In genomic region chr19:35901055-35901644, GRCh38 we compare ENCODE assay signal across 8 cellular contexts. TPM values are rescaled to one million over a fixed set of nuclear protein-coding genes. Genes with fewer than 3 reads are reported as not detected.
DNase-seq lines count a peak whose midpoint lies in the region; ATAC-seq and TF ChIP-seq lines count a peak whose summit lies in the region.

No MANE protein-coding gene starts in this region.

- peak overlapping the region; percentile 78 to 90 for H4K8ac ChIP-seq in IMR-90 (ENCODE audit: low read depth in 2 of 2, low read length in 2 of 2)

- in situ Hi-C loops in IMR-90 (cut with MboI; ENCODE audit: low sequenced_read_pairs) = no loop called here

- H3K9me1 ChIP-seq in IMR-90 (ENCODE audit: insufficient read depth, low read length) = peaks cover 17% of the 10 kb centered on the region

- H3K9me3 ChIP-seq in BE2C = no peaks in the 10 kb centered on the region
- H3K9me3 ChIP-seq in IMR-90 (ENCODE audit: control insufficient read depth, insufficient read depth, low read length) = no peaks in the 10 kb centered on the region
- H3K9me3 ChIP-seq in mucosa of descending colon = no peaks in the 10 kb centered on the region

- peaks cover 13 to 29% of the 10 kb centered on the region in 2 experiments; a peak in 3 of 4 replicates for H3K79me1 ChIP-seq in IMR-90 (ENCODE audit: low read depth in 1 of 2, low read length in 2 of 2)

- peak overlapping the region; percentile 68; the same call in 1 of the 2 replicates for H3K9ac ChIP-seq in IMR-90 (ENCODE audit: low read depth, low read length)

- H3K36me3 Mint-ChIP-seq in brain = no peaks in the 10 kb centered on the region

- H3K18ac ChIP-seq in IMR-90 (ENCODE audit: low read depth, low read length) = peak overlapping the region; percentile 46

- H3K4me3 ChIP-seq in BE2C (ENCODE audit: low read depth, low read length) (peak overlapping the region; percentile 78), IMR-90 (ENCODE audit: insufficient read depth, low read depth, low read length) (0 out of 2 replicates have a peak overlapping the region, but pooled peaks have one; percentile 79), mucosa of descending colon (no peak overlapping the region)

- 0 out of 3 replicates have a peak overlapping the region, but pooled peaks have one; percentile 81 for H2BK15ac ChIP-seq in IMR-90 (ENCODE audit: low read depth, low read length)

- H3K4ac ChIP-seq in IMR-90 (ENCODE audit: low read depth, low read length) = peak overlapping the region; percentile 93

- peaks cover 47% of the 10 kb centered on the region for H3K27me3 Mint-ChIP-seq in brain

- peak overlapping the region; percentile 93 to 96 (median 94) for H3K4me3 Mint-ChIP-seq in brain

- H4K91ac ChIP-seq in IMR-90 (ENCODE audit: insufficient read depth, low read depth, low read length) = peak overlapping the region; percentile 57

- intact Hi-C loops in IMR-90 (cut with micrococcal nuclease) (no loop called here), mucosa of descending colon (cut with DNase I, micrococcal nuclease) (no loop called here)

- peak overlapping the region; percentile 83 for H2BK120ac ChIP-seq in IMR-90 (ENCODE audit: low read depth, low read length)

- H2BK20ac ChIP-seq in IMR-90 (ENCODE audit: low read depth, low read length) = no peak overlapping the region

- ATAC-seq in IMR-90 (ENCODE audit: low read depth) = peak; percentile 30
- ATAC-seq in mucosa of descending colon = no peak
- no peak for ATAC-seq in esophagus mucosa
- ATAC-seq in HG03135 (IDR thresholded peaks at IDR 0.05; ENCODE audit: unreplicated experiment) = no peak

- peak overlapping the region; percentile 56 for H3K27ac ChIP-seq in IMR-90 (ENCODE audit: insufficient read depth, low read length)

- WGBS in IMR-90 (ENCODE audit: extremely low coverage in 2 of 2, insufficient read length in 1 of 2), 2 experiments = no CpG with 5 or more reads among the region's 2 CpGs

- peaks cover 38% of the 10 kb centered on the region for H3K4me1 Mint-ChIP-seq in brain

- dilution Hi-C loops in IMR-90 (cut with HindIII; ENCODE audit: low sequenced_read_pairs, unreplicated experiment) = no loop called here

- H3K36me3 ChIP-seq in BE2C = peaks cover 18% of the 10 kb centered on the region
- H3K36me3 ChIP-seq in IMR-90 (ENCODE audit: control insufficient read depth, insufficient read depth, low read length) = peaks cover 9% of the 10 kb centered on the region; the same call in 1 of the 2 replicates
- no peaks in the 10 kb centered on the region for H3K36me3 ChIP-seq in mucosa of descending colon (ENCODE audit: low read depth)

- H3K14ac ChIP-seq in IMR-90 (replicated peaks; ENCODE audit: low read depth, low read length) = 0 out of 2 replicates have a peak overlapping the region, but pooled peaks have one; percentile 28

- H2BK5ac ChIP-seq in IMR-90 (ENCODE audit: low read depth, low read length, poor library complexity, severe bottlenecking) = peak overlapping the region; percentile 82

- TF ChIP-seq CTCF in BE2C (IDR thresholded peaks at IDR 0.05; ENCODE audit: low read depth, low read length) (no peak), IMR-90 (conservative IDR thresholded peaks at IDR 0.05; ENCODE audit: low read depth, low read length) (no peak), brain (conservative IDR thresholded peaks at IDR 0.05) (no peak), mucosa of descending colon (IDR thresholded peaks at IDR 0.05) (no peak)

- H3K4me2 ChIP-seq in IMR-90 (ENCODE audit: low read depth, low read length) = peak overlapping the region; percentile 65

- 0 out of 2 replicates have a peak overlapping the region, but pooled peaks have one; percentile 23 for H3K23ac ChIP-seq in IMR-90 (ENCODE audit: low read depth, low read length)

- no TSS peak for BruUV-seq in IMR-90 (replicated peaks; lab: Mats Ljungman, UMichigan)

- no peak overlapping the region for H2AK9ac ChIP-seq in IMR-90 (replicated peaks; ENCODE audit: low read depth, low read length, poor library complexity)

- no peaks in the 10 kb centered on the region for H3K27me3 ChIP-seq in BE2C
- H3K27me3 ChIP-seq in IMR-90 (ENCODE audit: control insufficient read depth, insufficient read depth, low read length) = no peaks in the 10 kb centered on the region

- no peak overlapping the region for H2AFZ ChIP-seq in IMR-90 (replicated peaks; ENCODE audit: low read length, poor library complexity)

- H4K20me1 ChIP-seq in IMR-90 (ENCODE audit: insufficient read depth, low read length) = no peaks in the 10 kb centered on the region

- POLR2A ChIA-PET in IMR-90 (lab: Charles Lee; ENCODE audit: unreplicated experiment) = interaction anchor here (0.5 kb wide), 1 partner anchor 10 kb away, joined by 11 read pairs; no protein-coding TSS in a partner anchor

- peak overlapping the region; percentile 54 for H4K5ac ChIP-seq in IMR-90 (ENCODE audit: low read depth, low read length)

- peaks cover 0 to 9% (median 0%) of the 10 kb centered on the region in 5 experiments for H3K9me3 Mint-ChIP-seq in brain

- CTCF ChIA-PET in IMR-90 (lab: Yijun Ruan, JAX) = no interaction called here

- H2AK5ac ChIP-seq in IMR-90 (ENCODE audit: low read depth, low read length) = peak overlapping the region; percentile 72; the same call in 1 of the 2 replicates

- no peak overlapping the region for H3K56ac ChIP-seq in IMR-90 (ENCODE audit: extremely low read depth, insufficient read depth, low read length)

- TF ChIP-seq POLR2A in IMR-90 (IDR thresholded peaks at IDR 0.05; ENCODE audit: low read depth, low read length) = no peak

- peak overlapping the region in 4 of 5 experiments; percentile 8 to 61 (median 42) for H3K27ac Mint-ChIP-seq in brain

- DNase-seq in BE2C = no peak
- DNase-seq in IMR-90 = peak; percentile 51
- DNase-seq in mucosa of descending colon = peak; percentile 26 to 55 (median 39)
- no peak for DNase-seq in SKM-1 (lab: John Stamatoyannopoulos, UW; ENCODE audit: unreplicated experiment)
- DNase-seq in NCI-H1417 (lab: John Stamatoyannopoulos, UW) = no peak

- TF ChIP-seq RAD21 in IMR-90 (IDR thresholded peaks at IDR 0.05; ENCODE audit: low read length) = no peak

- H3K4me1 ChIP-seq in BE2C (peaks cover 8% of the 10 kb centered on the region), IMR-90 (ENCODE audit: control insufficient read depth, insufficient read depth, low read length) (peaks cover 31% of the 10 kb centered on the region), mucosa of descending colon (ENCODE audit: low read depth) (peaks cover 9% of the 10 kb centered on the region)

TF ChIP-seq in IMR-90, 13 proteins besides CTCF, POLR2A, EP300 and RAD21 (continues in another document):
- no peak for TF ChIP-seq ELK1 (IDR thresholded peaks at IDR 0.05; ENCODE audit: borderline replicate concordance, low read depth, low read length)

RNA-seq across cellular contexts. Expression of gene NFKBID, which starts 0.8 kb away (rescaled TPM):
- polyA plus RNA-seq in BE2C (2012; ENCODE audit: insufficient read depth, insufficient read length, low read depth) = 3.8 TPM
- total RNA-seq in IMR-90 (2012; rRNA removed) (1.1 and 1.4 TPM in 2 replicates), mucosa of descending colon (10 to 100 TPM in 2 of 3 donors, 1 to 10 TPM in 1; 8.7 to 16.6 (median 12.3) TPM), esophagus mucosa (4.2 TPM)
- polyA plus RNA-seq in IMR-90 (2012; rRNA removed) (12.3 and 13.3 TPM in 2 replicates), brain (ENCODE audit: insufficient read depth, low read depth, low replicate concordance) (1.1 TPM)
- 2.6 and 3.7 TPM in 2 replicates for polyA plus RNA-seq in IMR-90 (2012; cell fraction: cytosol; rRNA removed)
- 85.3 and 103 TPM in 2 replicates for polyA plus RNA-seq in IMR-90 (2012; cell fraction: nucleus; rRNA removed; ENCODE audit: low replicate concordance)

RNA-seq across cellular contexts. Expression of gene HCST, which starts 1.2 kb away (rescaled TPM):
- 3.4 TPM for polyA plus RNA-seq in BE2C (2012; ENCODE audit: insufficient read depth, insufficient read length, low read depth)
- not detected in 2 replicates for total RNA-seq in IMR-90 (2012; rRNA removed)
- polyA plus RNA-seq in IMR-90 (2012; rRNA removed) = 0.93 and 1.5 TPM in 2 replicates
- polyA plus RNA-seq in IMR-90 (2012; cell fraction: cytosol; rRNA removed) = 1.4 TPM in 1 of 2 replicates, not detected in the other
- polyA plus RNA-seq in IMR-90 (2012; cell fraction: nucleus; rRNA removed; ENCODE audit: low replicate concordance) = 0.31 and 2.1 TPM in 2 replicates
- 13.3 TPM for polyA plus RNA-seq in brain (ENCODE audit: insufficient read depth, low read depth, low replicate concordance)
- total RNA-seq in mucosa of descending colon = 1 to 10 TPM; 4.6 to 8.2 (median 7.9) TPM
- 0.96 TPM for total RNA-seq in esophagus mucosa

RNA-seq across cellular contexts. Expression of gene TYROBP, which starts 6.9 kb away (rescaled TPM):
- 1.5 TPM for polyA plus RNA-seq in BE2C (2012; ENCODE audit: insufficient read depth, insufficient read length, low read depth)
- total RNA-seq in IMR-90 (2012; rRNA removed) (not detected in 2 replicates), mucosa of descending colon (10 to 100 TPM; 15.7 to 50.2 (median 45.0) TPM), esophagus mucosa (4.1 TPM)
- polyA plus RNA-seq in IMR-90 (2012; rRNA removed) (not detected in 2 replicates), brain (ENCODE audit: insufficient read depth, low read depth, low replicate concordance) (45.3 TPM)
- 0.14 and 0.38 TPM in 2 replicates for polyA plus RNA-seq in IMR-90 (2012; cell fraction: cytosol; rRNA removed)
- not detected in 2 replicates for polyA plus RNA-seq in IMR-90 (2012; cell fraction: nucleus; rRNA removed; ENCODE audit: low replicate concordance)

RNA-seq across cellular contexts. Expression of gene APLP1, which starts 32.8 kb away (rescaled TPM):
- 319 TPM for polyA plus RNA-seq in BE2C (2012; ENCODE audit: insufficient read depth, insufficient read length, low read depth)
- total RNA-seq in IMR-90 (2012; rRNA removed) = 4.7 and 6.7 TPM in 2 replicates
- polyA plus RNA-seq in IMR-90 (2012; rRNA removed) = 41.0 and 44.3 TPM in 2 replicates
- 33.4 and 44.7 TPM in 2 replicates for polyA plus RNA-seq in IMR-90 (2012; cell fraction: cytosol; rRNA removed)
- polyA plus RNA-seq in IMR-90 (2012; cell fraction: nucleus; rRNA removed; ENCODE audit: low replicate concordance) = 16.6 and 37.3 TPM in 2 replicates
- polyA plus RNA-seq in brain (ENCODE audit: insufficient read depth, low read depth, low replicate concordance) = 1,677 TPM
- 10 to 100 TPM in 1 of 3 donors, 1 to 10 TPM in 2; 1.6 to 13.2 (median 1.9) TPM for total RNA-seq in mucosa of descending colon
- total RNA-seq in esophagus mucosa = 0.84 TPM

RNA-seq across cellular contexts. Expression of gene LRFN3, which starts 35.0 kb away (rescaled TPM):
- 21.5 TPM for polyA plus RNA-seq in BE2C (2012; ENCODE audit: insufficient read depth, insufficient read length, low read depth)
- 0.36 and 0.56 TPM in 2 replicates for total RNA-seq in IMR-90 (2012; rRNA removed)
- polyA plus RNA-seq in IMR-90 (2012; rRNA removed) = 4.8 TPM in 2 replicates
- polyA plus RNA-seq in IMR-90 (2012; cell fraction: cytosol; rRNA removed) = 6.2 and 9.8 TPM in 2 replicates
- 2.0 and 6.4 TPM in 2 replicates for polyA plus RNA-seq in IMR-90 (2012; cell fraction: nucleus; rRNA removed; ENCODE audit: low replicate concordance)
- 18.4 TPM for polyA plus RNA-seq in brain (ENCODE audit: insufficient read depth, low read depth, low replicate concordance)
- total RNA-seq in mucosa of descending colon = 10 to 100 TPM; 10.5 to 14.0 (median 10.5) TPM
- 7.7 TPM for total RNA-seq in esophagus mucosa

Comparison
In these comparisons a context has a peak if more than half of its experiments do, and no peak if none do; other contexts are left out.
1. DNase-seq: peak in IMR-90 (single experiment) and mucosa of descending colon (3 of 3); none in BE2C (single experiment), SKM-1 (single experiment) and NCI-H1417 (0 of 3).